39 cellular contexts compared by ENCODE assay signal in the genomic region with DNA sequence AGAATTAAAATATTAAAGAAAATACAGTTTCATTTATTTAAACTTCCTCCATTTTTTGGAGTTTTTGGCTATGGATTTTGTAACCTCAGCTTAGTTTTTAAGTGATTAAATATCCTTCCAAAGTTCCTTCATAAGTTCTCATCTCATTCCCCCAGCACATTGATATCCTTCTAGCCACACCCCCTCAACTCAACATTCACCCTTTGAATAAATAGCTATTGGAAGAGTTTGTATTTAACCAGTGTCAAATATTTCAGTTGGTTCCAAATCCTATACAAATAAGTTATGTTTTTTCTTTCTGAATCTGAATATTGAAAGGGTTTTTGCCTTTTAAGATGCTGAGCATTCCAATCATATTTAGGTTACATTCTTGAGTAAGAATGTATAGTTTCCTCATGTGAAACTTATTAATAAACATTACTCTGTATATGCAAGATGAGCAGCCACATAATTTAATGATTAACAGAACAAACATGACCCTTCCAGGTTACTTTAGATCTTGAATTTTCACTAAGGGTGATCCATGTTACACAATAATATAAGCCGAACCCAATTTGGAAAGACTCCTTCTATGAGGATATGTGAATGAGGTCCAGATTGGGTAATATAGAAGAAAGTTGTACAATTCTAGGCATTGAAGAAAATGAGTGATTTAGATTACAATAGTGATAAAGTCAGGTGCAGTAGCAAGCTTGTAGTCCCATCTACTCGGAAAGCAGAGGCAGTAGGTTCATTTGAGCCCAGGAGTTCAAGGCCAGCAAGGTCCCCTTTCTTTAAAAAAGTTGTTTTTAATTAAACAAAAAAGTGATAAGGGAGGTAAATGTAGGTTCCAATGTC. TPM values are rescaled to one million over a fixed set of nuclear protein-coding genes. Genes with fewer than 3 reads are reported as not detected.
"Had no signal": no experiment of that assay in that cellular context is flagged by ENCODE, and none has a peak within 500 bp of the region (broad histone marks: within the 10 kb centered on the region; RNA-seq: fewer than 3 reads in every experiment).

No MANE protein-coding gene starts in this region.

- H3K27me3 ChIP-seq: brain microvascular endothelial cell, left lung, neural progenitor cell, tibial nerve had no signal

- H3K4me2 ChIP-seq: neural progenitor cell had no signal

- H3K4me1 ChIP-seq: heart left ventricle, left lung, neural progenitor cell, spleen, tibial nerve had no signal

- H3K36me3 ChIP-seq: brain microvascular endothelial cell, heart left ventricle, left lung, neural progenitor cell, spleen, tibial nerve, WERI-Rb-1 had no signal

- H3K9me3 ChIP-seq: heart left ventricle, left lung, tibial nerve had no signal

- H3K9ac ChIP-seq: neural progenitor cell had no signal

- H3K4me3 ChIP-seq: heart left ventricle, left lung, lung, neural progenitor cell, spleen, tibial nerve had no signal

- H2AFZ ChIP-seq: neural progenitor cell had no signal

- ATAC-seq: activated CD4-positive, CD25-positive, alpha-beta regulatory T cell treated with anti-CD3 and anti-CD28 coated beads, Interleukin-2, amount 50 U/mL, for 24 hours; effector memory CD8-positive, alpha-beta T cell; heart left ventricle; left lung; natural killer cell; right cardiac atrium had no signal

- H3K27ac ChIP-seq: brain microvascular endothelial cell, heart left ventricle, left lung, neural progenitor cell, spleen, tibial nerve, WERI-Rb-1 had no signal

- DNase-seq: activated CD4-positive, alpha-beta memory T cell treated with anti-CD3 and anti-CD28 coated beads for 36 hours; activated CD4-positive, alpha-beta T cell treated with anti-CD3 and anti-CD28 coated beads, Interleukin-2, amount 10 ng/mL, durations not matched to agents 24 days and 14 days; activated CD8-positive, alpha-beta memory T cell treated with anti-CD3 and anti-CD28 coated beads, Interleukin-2, amount 50 U/mL, for 4 hours; activated gamma-delta T cell; activated naive CD4-positive, alpha-beta T cell treated with anti-CD3 and anti-CD28 coated beads, Interleukin-2, amount 10 ng/mL, durations not matched to agents 7 days and 5 days; activated naive CD8-positive, alpha-beta T cell treated with anti-CD3 and anti-CD28 coated beads, Interleukin-2, amount 10 ng/mL, durations not matched to agents 7 days and 5 days; activated T-cell treated with anti-CD3 and anti-CD28 coated beads, Interleukin-2, amount 50 U/mL, for 1 hour; amniotic stem cell; brain microvascular endothelial cell; cortex of kidney; effector memory CD8-positive, alpha-beta T cell; erythroblast; heart left ventricle; hypothalamus; kidney glomerular epithelial cell; left lung; mesendoderm; natural killer cell; occipital lobe; posterior cingulate gyrus; right cardiac atrium; spleen; stimulated activated CD4-positive, alpha-beta T cell treated with anti-CD3 and anti-CD28 coated beads, Interleukin-2, amount 100 ng/mL, for 48 hours; stimulated activated naive CD4-positive, alpha-beta T cell treated with Interleukin-2 at 50 U/mL for 16 hours; T-helper 9 cell; WERI-Rb-1 had no signal

RNA-seq across cellular contexts. Expression of a gene that starts 13.6 kb away (rescaled TPM):
- total RNA-seq: activated CD4-positive, alpha-beta memory T cell treated with anti-CD3 and anti-CD28 coated beads for 36 hours; activated CD4-positive, alpha-beta T cell treated with anti-CD3 and anti-CD28 coated beads, Interleukin-2, amount 10 ng/mL, durations not matched to agents 24 days and 14 days; activated CD8-positive, alpha-beta memory T cell treated with anti-CD3 and anti-CD28 coated beads for 36 hours; activated naive CD8-positive, alpha-beta T cell treated with anti-CD3 and anti-CD28 coated beads, Interleukin-2, amount 10 ng/mL, durations not matched to agents 7 days and 5 days; activated T-helper 1 cell treated with anti-CD3 and anti-CD28 coated beads, Interleukin-12 subunit alpha, Interleukin-12 subunit beta, Interleukin-2, Interleukin-4 antibody, amounts not matched to agents 30 ng/mL and 10 ng/mL and 1 ng/mL, durations not matched to agents 14 hours and 24 hours and 36 hours; astrocyte; cardiac septum; cerebellum; fibroblast of lung; heart left ventricle; left lung; lung; mononuclear cell; natural killer cell; occipital lobe; right cardiac atrium; spleen; temporal lobe; tibial nerve; urinary bladder had no signal
- polyA plus RNA-seq: fibroblast of lung, heart left ventricle, lung, right cardiac atrium, spleen, urinary bladder had no signal

RNA-seq across cellular contexts. Expression of a gene that starts 37.1 kb away (rescaled TPM):
- total RNA-seq: activated CD4-positive, alpha-beta T cell treated with anti-CD3 and anti-CD28 coated beads, Interleukin-2, amount 10 ng/mL, durations not matched to agents 24 days and 14 days; activated CD8-positive, alpha-beta memory T cell treated with anti-CD3 and anti-CD28 coated beads for 36 hours; activated T-helper 1 cell treated with anti-CD3 and anti-CD28 coated beads, Interleukin-12 subunit alpha, Interleukin-12 subunit beta, Interleukin-2, Interleukin-4 antibody, amounts not matched to agents 30 ng/mL and 10 ng/mL and 1 ng/mL, durations not matched to agents 14 hours and 24 hours and 36 hours; natural killer cell; spleen had no signal
